In the genomic region with DNA sequence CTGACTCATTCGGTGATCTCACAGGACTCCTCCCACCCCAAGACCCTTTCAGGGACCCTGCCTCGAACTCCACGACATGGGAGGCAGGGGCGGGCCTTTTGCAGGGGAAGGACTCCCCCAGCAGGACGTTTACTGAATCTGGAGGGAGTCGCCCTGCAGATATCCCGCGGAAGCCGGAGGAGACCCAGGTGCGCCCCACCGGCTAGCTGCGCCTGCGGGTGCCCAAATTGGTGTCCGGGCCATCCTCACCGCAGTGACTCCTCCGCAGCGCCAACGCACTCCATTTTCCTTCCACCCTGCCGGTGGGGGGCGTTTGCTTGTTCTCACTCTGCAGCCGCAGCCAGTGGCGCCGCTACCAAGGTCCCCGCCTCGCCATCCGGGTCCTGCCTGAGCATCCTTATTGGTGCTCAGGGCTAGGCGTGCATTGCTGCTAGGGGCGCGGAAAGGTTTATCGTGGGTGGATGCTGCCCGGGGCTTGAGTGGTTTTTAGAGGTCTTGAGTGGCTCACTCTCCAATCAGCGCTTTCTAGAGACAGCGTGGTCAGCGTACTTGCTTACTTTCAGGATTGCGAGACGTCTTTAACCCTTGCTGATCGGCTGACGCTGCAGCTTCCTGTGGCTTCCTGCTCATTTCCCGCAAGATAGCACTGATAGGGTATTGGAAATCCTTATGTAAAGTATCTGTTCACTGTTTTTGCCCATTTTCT, we compare ENCODE assay signal across 8 cellular contexts.
DNase-seq lines count a peak whose midpoint lies in the region; ATAC-seq lines count a peak whose summit lies in the region.

No MANE protein-coding gene starts in this region.

- ATAC-seq in Right ventricle myocardium inferior (peak; percentile 80), HG03025 (IDR thresholded peaks at IDR 0.05; ENCODE audit: low FRiP score, unreplicated experiment) (peak; percentile 81)

- H3K9ac ChIP-seq in mesenchymal stem cell (ENCODE audit: low read length) = peak overlapping the region; percentile 82

- peak overlapping the region; percentile 17 to 40 for H2BK12ac ChIP-seq in mesenchymal stem cell (ENCODE audit: low read length in 2 of 2)

- no peaks in the 10 kb centered on the region for H3K27me3 ChIP-seq in mesenchymal stem cell (ENCODE audit: control insufficient read depth in 1 of 2, insufficient read depth in 1 of 2, low read length in 2 of 2)

- H4K91ac ChIP-seq in mesenchymal stem cell (ENCODE audit: low read length) = peak overlapping the region; percentile 87

- peak overlapping the region; percentile 38 for H2BK15ac ChIP-seq in mesenchymal stem cell (ENCODE audit: low read depth, poor library complexity, severe bottlenecking)

- peaks cover 4% of the 10 kb centered on the region for H3K4me1 ChIP-seq in mesenchymal stem cell (ENCODE audit: control insufficient read depth, insufficient read depth, low read depth, low read length)

- peak overlapping the region in 1 of 2 experiments; percentile 3 for H3K23ac ChIP-seq in mesenchymal stem cell (ENCODE audit: low read length in 2 of 2)

- peak overlapping the region; percentile 61 to 77 for H3K4me3 ChIP-seq in mesenchymal stem cell (ENCODE audit: insufficient read depth in 1 of 2, low read depth in 1 of 2, low read length in 2 of 2)

- H3K4ac ChIP-seq in mesenchymal stem cell (ENCODE audit: low read depth in 1 of 2, low read length in 2 of 2) = peak overlapping the region; percentile 48 to 94

- peak overlapping the region; percentile 92 for H2AFZ ChIP-seq in mesenchymal stem cell (ENCODE audit: low read depth, low read length)

- H3K4me2 ChIP-seq in mesenchymal stem cell (ENCODE audit: low read length, poor library complexity, severe bottlenecking) = peak overlapping the region; percentile 94

- intact Hi-C loops in Right ventricle myocardium inferior (cut with DNase I) (no loop called here), cardiac septum (cut with DNase I) (no loop called here)

- H3K14ac ChIP-seq in mesenchymal stem cell (ENCODE audit: low read length in 2 of 2) = no peak overlapping the region

- DNase-seq in Right ventricle myocardium inferior (ENCODE audit: missing footprints) (peak; percentile 81), cardiac septum (ENCODE audit: low spot score) (no peak), NCI-H345 treated with DMSO at 0.1 percent for 48 hours (lab: John Stamatoyannopoulos, UW; ENCODE audit: unreplicated experiment) (peak; percentile 52), mesenchymal stem cell (peak; percentile 98)
- DNase-seq in activated CD8-positive, alpha-beta memory T cell treated with anti-CD3 and anti-CD28 coated beads for 24 hours = peak; percentile 86
- DNase-seq in effector CD8-positive, alpha-beta T cell (lab: John Stamatoyannopoulos, UW) = peak; percentile 46
- DNase-seq in stimulated activated CD8-positive, alpha-beta memory T cell treated with anti-CD3 and anti-CD28 coated beads, Interleukin-12 subunit alpha, Interleukin-12 subunit beta, amount 100 ng/mL, for 24 hours (ENCODE audit: extremely low read depth) = peak; percentile 30

- H3K18ac ChIP-seq in mesenchymal stem cell (ENCODE audit: low read depth in 1 of 2, low read length in 2 of 2) = peak overlapping the region; percentile 2 to 91

- H2BK5ac ChIP-seq in mesenchymal stem cell (ENCODE audit: low read depth, low read length, poor library complexity, severe bottlenecking) = no peak overlapping the region

- H2BK120ac ChIP-seq in mesenchymal stem cell (ENCODE audit: low read depth, low read length) = peak overlapping the region; percentile 4

- no peaks in the 10 kb centered on the region for H3K9me3 ChIP-seq in mesenchymal stem cell (ENCODE audit: control insufficient read depth, low read length)

- peak overlapping the region; percentile 93 for H4K8ac ChIP-seq in mesenchymal stem cell (ENCODE audit: low read length)

- no peak overlapping the region for H2AK5ac ChIP-seq in mesenchymal stem cell (ENCODE audit: low read length, severe bottlenecking)

- no peaks in the 10 kb centered on the region for H3K79me1 ChIP-seq in mesenchymal stem cell (replicated peaks; ENCODE audit: low read length, poor library complexity, severe bottlenecking)

- WGBS in mesenchymal stem cell = under 1% methylated on average over 39 of the region's 39 CpGs

- no peaks in the 10 kb centered on the region for H3K36me3 ChIP-seq in mesenchymal stem cell (ENCODE audit: control insufficient read depth in 1 of 2, insufficient read depth in 2 of 2, low read depth in 1 of 2, low read length in 2 of 2)

- H3K27ac ChIP-seq in mesenchymal stem cell (ENCODE audit: low read length, poor library complexity, severe bottlenecking) = peak overlapping the region; percentile 12
